In genomic region chr14:99541211-99541610, GRCh38 we compare ENCODE assay signal across 18 cellular contexts.
"Had no signal": no experiment of that assay in that cellular context is flagged by ENCODE, and none has a peak within 500 bp of the region (broad histone marks: within the 10 kb centered on the region; RNA-seq: fewer than 3 reads in every experiment).

No MANE protein-coding gene starts in this region.

- H3K4me3 ChIP-seq: pancreas, thyroid gland had no signal

- H3K36me3 Mint-ChIP-seq: immature natural killer cell; stimulated activated memory B cell treated with anti-CD40 and anti-IgM and Interleukin-4, amounts not matched to agents 10 μg/mL and 1 μg/mL and 100 μg/mL, for 72 hours had no signal

- H3K4me3 Mint-ChIP-seq: activated T-helper 17 cell treated with anti-CD3 and anti-CD28 coated beads, Interleukin-2, amount 50 U/mL, for 72 hours; immature natural killer cell; neural crest cell; stimulated activated memory B cell treated with anti-CD40 and anti-IgM and Interleukin-4, amounts not matched to agents 10 μg/mL and 1 μg/mL and 100 μg/mL, for 72 hours; T-helper 2 cell treated with Interferon-gamma antibody and Interleukin-4, amounts not matched to agents 5 μg/mL and 100 μg/mL, for 36 hours had no signal

- H3K27ac ChIP-seq: foreskin keratinocyte, pancreas, thyroid gland had no signal

- ATAC-seq: stimulated activated memory B cell treated with anti-CD40 and anti-IgM and Interleukin-4, amounts not matched to agents 10 μg/mL and 1 μg/mL and 100 μg/mL, for 72 hours had no signal

- H3K4me1 Mint-ChIP-seq: activated T-helper 17 cell treated with anti-CD3 and anti-CD28 coated beads, Interleukin-2, amount 50 U/mL, for 72 hours; immature natural killer cell had no signal

- H3K27ac Mint-ChIP-seq: activated T-helper 17 cell treated with anti-CD3 and anti-CD28 coated beads, Interleukin-2, amount 50 U/mL, for 72 hours; immature natural killer cell; stimulated activated memory B cell treated with anti-CD40 and anti-IgM and Interleukin-4, amounts not matched to agents 10 μg/mL and 1 μg/mL and 100 μg/mL, for 72 hours; T-helper 2 cell treated with Interferon-gamma antibody and Interleukin-4, amounts not matched to agents 5 μg/mL and 100 μg/mL, for 36 hours had no signal

- H3K27me3 ChIP-seq: foreskin keratinocyte, pancreas, thyroid gland had no signal

- DNase-seq: activated CD4-positive, alpha-beta T cell treated with anti-CD3 and anti-CD28 coated beads, Interleukin-2, amount 50 U/mL, for 48 hours; activated CD4-positive, CD25-positive, alpha-beta regulatory T cell treated with anti-CD3 and anti-CD28 coated beads, Interleukin-2, amount 50 U/mL, for 72 hours; activated naive CD4-positive, alpha-beta T cell treated with Interleukin-2 at 50 U/mL for 16 hours; anterior cingulate cortex; cortex of kidney; effector CD4-positive, alpha-beta T cell; foreskin keratinocyte; immature natural killer cell; stimulated activated CD4-positive, alpha-beta T cell treated with anti-CD3 and anti-CD28 coated beads, Interleukin-12 subunit alpha, Interleukin-12 subunit beta, amount 100 ng/mL, for 4 hours; stimulated activated CD4-positive, alpha-beta T cell treated with anti-CD3 and anti-CD28 coated beads, Interleukin-2, amount 100 ng/mL, for 24 hours; thyroid gland had no signal

- H3K36me3 ChIP-seq: pancreas, thyroid gland had no signal

- H3K9me3 Mint-ChIP-seq: activated T-helper 17 cell treated with anti-CD3 and anti-CD28 coated beads, Interleukin-2, amount 50 U/mL, for 72 hours; immature natural killer cell; neural crest cell; stimulated activated memory B cell treated with anti-CD40 and anti-IgM and Interleukin-4, amounts not matched to agents 10 μg/mL and 1 μg/mL and 100 μg/mL, for 72 hours; T-helper 2 cell treated with Interferon-gamma antibody and Interleukin-4, amounts not matched to agents 5 μg/mL and 100 μg/mL, for 36 hours had no signal

- H3K9me3 ChIP-seq: pancreas, thyroid gland had no signal

- FAIRE-seq: endothelial cell of umbilical vein, pancreas, urothelium cell line had no signal

- H3K27me3 Mint-ChIP-seq: activated T-helper 17 cell treated with anti-CD3 and anti-CD28 coated beads, Interleukin-2, amount 50 U/mL, for 72 hours had no signal
